8 cellular contexts compared by ENCODE assay signal in genomic region chr2:98385050-98385699, GRCh38. TPM values are rescaled to one million over a fixed set of nuclear protein-coding genes. Genes with fewer than 3 reads are reported as not detected.
DNase-seq lines count a peak whose midpoint lies in the region; ATAC-seq, FAIRE-seq and TF ChIP-seq lines count a peak whose summit lies in the region.

No MANE protein-coding gene starts in this region.

- intact Hi-C loops in heart left ventricle (cut with DNase I): loop anchor here (1.0 to 10.0 kb wide), 10 partner anchors 390 to 688 kb away; partner anchors contain the start of genes TMEM131 (in 2 of the 10) and ZAP70 (in 1 of the 10)
- intact Hi-C loops in psoas muscle (cut with DNase I): loop anchor here (1.0 to 10.0 kb wide), 4 partner anchors 370 to 790 kb away; no protein-coding TSS in a partner anchor
- intact Hi-C loops in aorta (cut with DNase I): loop anchor here (2.0 to 10.0 kb wide), 2 partner anchors 578 to 680 kb away; no protein-coding TSS in a partner anchor

- ATAC-seq in heart left ventricle (peak; percentile 60 to 90 (median 84)), psoas muscle (peak; percentile 83 to 98 (median 90)), aorta (ENCODE audit: low FRiP score) (peak; percentile 79)

- H3K9ac ChIP-seq in adipocyte (ENCODE audit: low read length): no peak overlapping the region

- TF ChIP-seq POLR2A in heart left ventricle (IDR thresholded peaks at IDR 0.05): no peak

- peaks cover 47% of the 10 kb centered on the region for H3K27me3 ChIP-seq in adipocyte (replicated peaks; ENCODE audit: control insufficient read depth, insufficient read depth, low read length)
- H3K27me3 ChIP-seq in heart left ventricle: no peaks in the 10 kb centered on the region
- H3K27me3 ChIP-seq in psoas muscle (ENCODE audit: insufficient read depth in 3 of 3, low read length in 2 of 3): peaks cover 0 to 2% (median 0%) of the 10 kb centered on the region in 3 donors
- H3K27me3 ChIP-seq in aorta (ENCODE audit: control insufficient read depth in 1 of 2, insufficient read depth in 2 of 2, low read length in 1 of 2): no peaks in the 10 kb centered on the region

- H3K4me1 ChIP-seq in adipocyte (ENCODE audit: control insufficient read depth, insufficient read depth, low read length) (no peaks in the 10 kb centered on the region), heart left ventricle (peaks cover 0 to 2% (median 0%) of the 10 kb centered on the region in 12 donors), psoas muscle (no peaks in the 10 kb centered on the region), aorta (ENCODE audit: control insufficient read depth in 1 of 2, insufficient read depth in 2 of 2, low read length in 2 of 2) (no peaks in the 10 kb centered on the region)

- H3K27ac ChIP-seq in heart left ventricle (no peak overlapping the region), psoas muscle (no peak overlapping the region), aorta (ENCODE audit: low read depth in 1 of 2, low read length in 2 of 2) (no peak overlapping the region)

- H3K9me3 ChIP-seq in adipocyte (ENCODE audit: control insufficient read depth, low read length) (no peaks in the 10 kb centered on the region), heart left ventricle (no peaks in the 10 kb centered on the region), psoas muscle (no peaks in the 10 kb centered on the region), aorta (ENCODE audit: control insufficient read depth, low read length) (no peaks in the 10 kb centered on the region)

- H3K4me3 ChIP-seq in adipocyte (ENCODE audit: low read length): no peak overlapping the region
- H3K4me3 ChIP-seq in heart left ventricle: no peak overlapping the region
- H3K4me3 ChIP-seq in psoas muscle: no peak overlapping the region
- H3K4me3 ChIP-seq in aorta (ENCODE audit: low read length in 2 of 2): no peak overlapping the region

- TF ChIP-seq CTCF in heart left ventricle (IDR thresholded peaks at IDR 0.05) (peak; percentile 79 to 96 (median 90)), psoas muscle (IDR thresholded peaks at IDR 0.05) (peak; percentile 90)

- WGBS in heart left ventricle, 4 donors: 4 to 14% (median 8%) methylated on average over 7 of the region's 7 CpGs
- WGBS in psoas muscle, 3 donors: 4 to 5% (median 4%) methylated on average over 7 of the region's 7 CpGs
- 6 to 9% methylated on average over 7 of the region's 7 CpGs for WGBS in aorta, 2 donors

- H3K36me3 ChIP-seq in adipocyte (ENCODE audit: control insufficient read depth, insufficient read depth, low read length, severe bottlenecking): no peaks in the 10 kb centered on the region
- no peaks in the 10 kb centered on the region for H3K36me3 ChIP-seq in heart left ventricle
- H3K36me3 ChIP-seq in psoas muscle (ENCODE audit: insufficient read depth in 1 of 2, low read depth in 1 of 2): no peaks in the 10 kb centered on the region
- H3K36me3 ChIP-seq in aorta (ENCODE audit: control insufficient read depth in 1 of 2, insufficient read depth in 2 of 2, low read length in 1 of 2): no peaks in the 10 kb centered on the region

- FAIRE-seq in GM19239 (lab: Jason Lieb, UNC): peak; percentile 78

- peak; percentile 86 for DNase-seq in AG08395 (ENCODE audit: low spot score)
- peak; percentile 85 for DNase-seq in GM19239 (ENCODE audit: insufficient read length, low spot score)
- peak; percentile 31 for DNase-seq in NCI-H1417 treated with DMSO at 0.1 percent for 48 hours (lab: John Stamatoyannopoulos, UW)
- DNase-seq in T follicular helper cell (ENCODE audit: low read depth): peak; percentile 48
- peak; percentile 90 for DNase-seq in adipocyte (ENCODE audit: low read depth)
- peak; percentile 55 to 82 (median 70) for DNase-seq in heart left ventricle
- peak; percentile 66 to 86 for DNase-seq in psoas muscle
- DNase-seq in aorta: peak; percentile 84 to 92

RNA-seq across cellular contexts. Expression of gene CNGA3, which starts 38.9 kb away (rescaled TPM):
- total RNA-seq in heart left ventricle (under 1 TPM in 1 of 9 donors, not detected in 8; 0.43 TPM), psoas muscle (not detected), aorta (not detected)
- polyA plus RNA-seq in heart left ventricle (not detected), psoas muscle (under 1 TPM in 1 of 3 donors, not detected in 2; 0.03 TPM), aorta (not detected)

RNA-seq across cellular contexts. Expression of gene INPP4A, which starts 59.5 kb away (rescaled TPM):
- total RNA-seq in heart left ventricle (10 to 100 TPM; 15.2 to 30.5 (median 20.6) TPM), psoas muscle (10 to 100 TPM in 3 of 4 donors, 1 to 10 TPM in 1; 9.8 to 19.7 (median 13.1) TPM), aorta (10 to 100 TPM; 36.8 to 43.4 TPM)
- polyA plus RNA-seq in heart left ventricle (1 to 10 TPM; 5.1 to 8.7 TPM), psoas muscle (1 to 10 TPM; 2.2 to 5.4 (median 2.8) TPM), aorta (1 to 10 TPM; 2.9 to 5.9 TPM)

Comparison
In these comparisons a context has a peak if more than half of its experiments do, and no peak if none do; other contexts are left out.
1. DNase-seq: peak in every context shown above with its lines; median percentile 90 in adipocyte; 88 in aorta; 86 in AG08395; 85 in GM19239; 76 in psoas muscle; 70 in heart left ventricle; 48 in T follicular helper cell; 31 in NCI-H1417 treated with DMSO at 0.1 percent for 48 hours.